ENCODE assay signal across 1 cellular context in genomic region chr12:26937863-26938659, GRCh38.
TF ChIP-seq lines count a peak whose summit lies in the region.

FGFR1OP2 (plus strand) TSS chr12:26938470; CDS start chr12:26954159, 15,689 bp downstream.
A gene with protein sequence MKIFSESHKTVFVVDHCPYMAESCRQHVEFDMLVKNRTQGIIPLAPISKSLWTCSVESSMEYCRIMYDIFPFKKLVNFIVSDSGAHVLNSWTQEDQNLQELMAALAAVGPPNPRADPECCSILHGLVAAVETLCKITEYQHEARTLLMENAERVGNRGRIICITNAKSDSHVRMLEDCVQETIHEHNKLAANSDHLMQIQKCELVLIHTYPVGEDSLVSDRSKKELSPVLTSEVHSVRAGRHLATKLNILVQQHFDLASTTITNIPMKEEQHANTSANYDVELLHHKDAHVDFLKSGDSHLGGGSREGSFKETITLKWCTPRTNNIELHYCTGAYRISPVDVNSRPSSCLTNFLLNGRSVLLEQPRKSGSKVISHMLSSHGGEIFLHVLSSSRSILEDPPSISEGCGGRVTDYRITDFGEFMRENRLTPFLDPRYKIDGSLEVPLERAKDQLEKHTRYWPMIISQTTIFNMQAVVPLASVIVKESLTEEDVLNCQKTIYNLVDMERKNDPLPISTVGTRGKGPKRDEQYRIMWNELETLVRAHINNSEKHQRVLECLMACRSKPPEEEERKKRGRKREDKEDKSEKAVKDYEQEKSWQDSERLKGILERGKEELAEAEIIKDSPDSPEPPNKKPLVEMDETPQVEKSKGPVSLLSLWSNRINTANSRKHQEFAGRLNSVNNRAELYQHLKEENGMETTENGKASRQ (minus strand): TSS chr12:26937981. CDS start chr12:26936803, 1,178 bp downstream.

TF ChIP-seq in HepG2, 621 proteins besides CTCF, POLR2A, EP300 and RAD21 (continued from another document and continues in another):
- TF ChIP-seq, protein P1, sequence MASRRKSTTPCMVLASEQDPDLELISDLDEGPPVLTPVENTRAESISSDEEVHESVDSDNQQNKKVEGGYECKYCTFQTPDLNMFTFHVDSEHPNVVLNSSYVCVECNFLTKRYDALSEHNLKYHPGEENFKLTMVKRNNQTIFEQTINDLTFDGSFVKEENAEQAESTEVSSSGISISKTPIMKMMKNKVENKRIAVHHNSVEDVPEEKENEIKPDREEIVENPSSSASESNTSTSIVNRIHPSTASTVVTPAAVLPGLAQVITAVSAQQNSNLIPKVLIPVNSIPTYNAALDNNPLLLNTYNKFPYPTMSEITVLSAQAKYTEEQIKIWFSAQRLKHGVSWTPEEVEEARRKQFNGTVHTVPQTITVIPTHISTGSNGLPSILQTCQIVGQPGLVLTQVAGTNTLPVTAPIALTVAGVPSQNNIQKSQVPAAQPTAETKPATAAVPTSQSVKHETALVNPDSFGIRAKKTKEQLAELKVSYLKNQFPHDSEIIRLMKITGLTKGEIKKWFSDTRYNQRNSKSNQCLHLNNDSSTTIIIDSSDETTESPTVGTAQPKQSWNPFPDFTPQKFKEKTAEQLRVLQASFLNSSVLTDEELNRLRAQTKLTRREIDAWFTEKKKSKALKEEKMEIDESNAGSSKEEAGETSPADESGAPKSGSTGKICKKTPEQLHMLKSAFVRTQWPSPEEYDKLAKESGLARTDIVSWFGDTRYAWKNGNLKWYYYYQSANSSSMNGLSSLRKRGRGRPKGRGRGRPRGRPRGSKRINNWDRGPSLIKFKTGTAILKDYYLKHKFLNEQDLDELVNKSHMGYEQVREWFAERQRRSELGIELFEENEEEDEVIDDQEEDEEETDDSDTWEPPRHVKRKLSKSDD (CRISPR knock-in tag; IDR thresholded peaks at IDR 0.05; ENCODE audit: low read depth), result 0 out of 2 replicates have a peak, but pooled peaks have one; percentile 52
- TF ChIP-seq STAT5B (CRISPR knock-in tag; IDR thresholded peaks at IDR 0.05), result no peak; the same call in 1 of the 2 replicates
- TF ChIP-seq, protein P2, sequence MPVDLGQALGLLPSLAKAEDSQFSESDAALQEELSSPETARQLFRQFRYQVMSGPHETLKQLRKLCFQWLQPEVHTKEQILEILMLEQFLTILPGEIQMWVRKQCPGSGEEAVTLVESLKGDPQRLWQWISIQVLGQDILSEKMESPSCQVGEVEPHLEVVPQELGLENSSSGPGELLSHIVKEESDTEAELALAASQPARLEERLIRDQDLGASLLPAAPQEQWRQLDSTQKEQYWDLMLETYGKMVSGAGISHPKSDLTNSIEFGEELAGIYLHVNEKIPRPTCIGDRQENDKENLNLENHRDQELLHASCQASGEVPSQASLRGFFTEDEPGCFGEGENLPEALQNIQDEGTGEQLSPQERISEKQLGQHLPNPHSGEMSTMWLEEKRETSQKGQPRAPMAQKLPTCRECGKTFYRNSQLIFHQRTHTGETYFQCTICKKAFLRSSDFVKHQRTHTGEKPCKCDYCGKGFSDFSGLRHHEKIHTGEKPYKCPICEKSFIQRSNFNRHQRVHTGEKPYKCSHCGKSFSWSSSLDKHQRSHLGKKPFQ (CRISPR knock-in tag; IDR thresholded peaks at IDR 0.05; ENCODE audit: insufficient replicate concordance), result no peak
- TF ChIP-seq ZNF709 (CRISPR knock-in tag; IDR thresholded peaks at IDR 0.05), result peak; percentile 81; the same call in 1 of the 2 replicates
- peak; percentile 12; the same call in 1 of the 2 replicates for TF ChIP-seq ZNF143 (CRISPR knock-in tag; IDR thresholded peaks at IDR 0.05)
- no peak; the same call in 1 of the 2 replicates for TF ChIP-seq ZFP37 (CRISPR knock-in tag; IDR thresholded peaks at IDR 0.05; ENCODE audit: borderline replicate concordance)
- TF ChIP-seq ZIK1 (CRISPR knock-in tag; IDR thresholded peaks at IDR 0.05; ENCODE audit: borderline replicate concordance, low read depth), result 0 out of 2 replicates have a peak, but pooled peaks have one; percentile 50
- TF ChIP-seq, protein P3, sequence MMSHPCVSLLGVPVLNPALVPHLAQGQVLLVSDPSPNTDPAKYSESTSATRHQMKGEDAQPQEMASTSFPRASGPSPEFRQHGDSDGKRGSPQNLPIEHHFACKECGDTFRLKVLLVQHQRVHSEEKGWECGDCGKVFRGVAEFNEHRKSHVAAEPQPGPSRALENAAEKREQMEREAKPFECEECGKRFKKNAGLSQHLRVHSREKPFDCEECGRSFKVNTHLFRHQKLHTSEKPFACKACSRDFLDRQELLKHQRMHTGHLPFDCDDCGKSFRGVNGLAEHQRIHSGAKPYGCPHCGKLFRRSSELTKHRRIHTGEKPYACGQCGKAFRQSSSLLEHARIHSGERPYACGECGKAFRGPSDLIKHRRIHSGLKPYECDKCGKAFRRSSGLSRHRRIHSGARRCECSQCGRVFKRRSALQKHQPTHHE (CRISPR knock-in tag; IDR thresholded peaks at IDR 0.05; ENCODE audit: borderline replicate concordance), result peak; percentile 81
- TF ChIP-seq TIGD3 (CRISPR knock-in tag; IDR thresholded peaks at IDR 0.05; ENCODE audit: borderline replicate concordance), result no peak
- TF ChIP-seq ARNTL (CRISPR knock-in tag; IDR thresholded peaks at IDR 0.05), result 0 out of 2 replicates have a peak, but pooled peaks have one; percentile 8
- 0 out of 2 replicates have a peak, but pooled peaks have one; percentile 5 for TF ChIP-seq ATF1 (CRISPR knock-in tag; IDR thresholded peaks at IDR 0.05)
- TF ChIP-seq ZSCAN25 (CRISPR knock-in tag; IDR thresholded peaks at IDR 0.05), result 0 out of 2 replicates have a peak, but pooled peaks have one; percentile 18
- TF ChIP-seq JARID2 (CRISPR knock-in tag; IDR thresholded peaks at IDR 0.05; ENCODE audit: insufficient replicate concordance), result no peak
- TF ChIP-seq KAT8 (CRISPR knock-in tag; IDR thresholded peaks at IDR 0.05), result peak; percentile 54
- no peak for TF ChIP-seq HOXD1 (CRISPR knock-in tag; IDR thresholded peaks at IDR 0.05)
- TF ChIP-seq, protein P4, sequence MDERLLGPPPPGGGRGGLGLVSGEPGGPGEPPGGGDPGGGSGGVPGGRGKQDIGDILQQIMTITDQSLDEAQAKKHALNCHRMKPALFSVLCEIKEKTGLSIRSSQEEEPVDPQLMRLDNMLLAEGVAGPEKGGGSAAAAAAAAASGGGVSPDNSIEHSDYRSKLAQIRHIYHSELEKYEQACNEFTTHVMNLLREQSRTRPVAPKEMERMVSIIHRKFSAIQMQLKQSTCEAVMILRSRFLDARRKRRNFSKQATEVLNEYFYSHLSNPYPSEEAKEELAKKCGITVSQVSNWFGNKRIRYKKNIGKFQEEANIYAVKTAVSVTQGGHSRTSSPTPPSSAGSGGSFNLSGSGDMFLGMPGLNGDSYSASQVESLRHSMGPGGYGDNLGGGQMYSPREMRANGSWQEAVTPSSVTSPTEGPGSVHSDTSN (CRISPR knock-in tag; IDR thresholded peaks at IDR 0.05), result no peak
- no peak for TF ChIP-seq ATAD3A (CRISPR knock-in tag; IDR thresholded peaks at IDR 0.05)
- peak; percentile 64; the same call in 1 of the 2 replicates for TF ChIP-seq ZSCAN21 (CRISPR knock-in tag; IDR thresholded peaks at IDR 0.05; ENCODE audit: borderline replicate concordance)
- TF ChIP-seq STAT6 (CRISPR knock-in tag; IDR thresholded peaks at IDR 0.05; ENCODE audit: borderline replicate concordance), result no peak
- peak; percentile 30; the same call in 1 of the 2 replicates for TF ChIP-seq ISL2 (CRISPR knock-in tag; IDR thresholded peaks at IDR 0.05)
- no peak for TF ChIP-seq ZNF276 (CRISPR knock-in tag; IDR thresholded peaks at IDR 0.05; ENCODE audit: low read depth)
- TF ChIP-seq ZNF639 (CRISPR knock-in tag; conservative IDR thresholded peaks at IDR 0.05), result peak; percentile 84
- 0 out of 2 replicates have a peak, but pooled peaks have one; percentile 42 for TF ChIP-seq TARDBP (CRISPR knock-in tag; IDR thresholded peaks at IDR 0.05)
- TF ChIP-seq TEAD2 (CRISPR knock-in tag; IDR thresholded peaks at IDR 0.05), result no peak
- TF ChIP-seq, protein P5, sequence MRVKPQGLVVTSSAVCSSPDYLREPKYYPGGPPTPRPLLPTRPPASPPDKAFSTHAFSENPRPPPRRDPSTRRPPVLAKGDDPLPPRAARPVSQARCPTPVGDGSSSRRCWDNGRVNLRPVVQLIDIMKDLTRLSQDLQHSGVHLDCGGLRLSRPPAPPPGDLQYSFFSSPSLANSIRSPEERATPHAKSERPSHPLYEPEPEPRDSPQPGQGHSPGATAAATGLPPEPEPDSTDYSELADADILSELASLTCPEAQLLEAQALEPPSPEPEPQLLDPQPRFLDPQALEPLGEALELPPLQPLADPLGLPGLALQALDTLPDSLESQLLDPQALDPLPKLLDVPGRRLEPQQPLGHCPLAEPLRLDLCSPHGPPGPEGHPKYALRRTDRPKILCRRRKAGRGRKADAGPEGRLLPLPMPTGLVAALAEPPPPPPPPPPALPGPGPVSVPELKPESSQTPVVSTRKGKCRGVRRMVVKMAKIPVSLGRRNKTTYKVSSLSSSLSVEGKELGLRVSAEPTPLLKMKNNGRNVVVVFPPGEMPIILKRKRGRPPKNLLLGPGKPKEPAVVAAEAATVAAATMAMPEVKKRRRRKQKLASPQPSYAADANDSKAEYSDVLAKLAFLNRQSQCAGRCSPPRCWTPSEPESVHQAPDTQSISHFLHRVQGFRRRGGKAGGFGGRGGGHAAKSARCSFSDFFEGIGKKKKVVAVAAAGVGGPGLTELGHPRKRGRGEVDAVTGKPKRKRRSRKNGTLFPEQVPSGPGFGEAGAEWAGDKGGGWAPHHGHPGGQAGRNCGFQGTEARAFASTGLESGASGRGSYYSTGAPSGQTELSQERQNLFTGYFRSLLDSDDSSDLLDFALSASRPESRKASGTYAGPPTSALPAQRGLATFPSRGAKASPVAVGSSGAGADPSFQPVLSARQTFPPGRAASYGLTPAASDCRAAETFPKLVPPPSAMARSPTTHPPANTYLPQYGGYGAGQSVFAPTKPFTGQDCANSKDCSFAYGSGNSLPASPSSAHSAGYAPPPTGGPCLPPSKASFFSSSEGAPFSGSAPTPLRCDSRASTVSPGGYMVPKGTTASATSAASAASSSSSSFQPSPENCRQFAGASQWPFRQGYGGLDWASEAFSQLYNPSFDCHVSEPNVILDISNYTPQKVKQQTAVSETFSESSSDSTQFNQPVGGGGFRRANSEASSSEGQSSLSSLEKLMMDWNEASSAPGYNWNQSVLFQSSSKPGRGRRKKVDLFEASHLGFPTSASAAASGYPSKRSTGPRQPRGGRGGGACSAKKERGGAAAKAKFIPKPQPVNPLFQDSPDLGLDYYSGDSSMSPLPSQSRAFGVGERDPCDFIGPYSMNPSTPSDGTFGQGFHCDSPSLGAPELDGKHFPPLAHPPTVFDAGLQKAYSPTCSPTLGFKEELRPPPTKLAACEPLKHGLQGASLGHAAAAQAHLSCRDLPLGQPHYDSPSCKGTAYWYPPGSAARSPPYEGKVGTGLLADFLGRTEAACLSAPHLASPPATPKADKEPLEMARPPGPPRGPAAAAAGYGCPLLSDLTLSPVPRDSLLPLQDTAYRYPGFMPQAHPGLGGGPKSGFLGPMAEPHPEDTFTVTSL (CRISPR knock-in tag; IDR thresholded peaks at IDR 0.05; ENCODE audit: borderline replicate concordance), result no peak
- TF ChIP-seq KDM5B (CRISPR knock-in tag; IDR thresholded peaks at IDR 0.05; ENCODE audit: borderline replicate concordance), result peak; percentile 49; the same call in 1 of the 2 replicates
- TF ChIP-seq ZFP36 (IDR thresholded peaks at IDR 0.05; ENCODE audit: borderline replicate concordance, low read depth, low read length, partially characterized antibody), result no peak
- no peak for TF ChIP-seq ZNF510 (CRISPR knock-in tag; IDR thresholded peaks at IDR 0.05; ENCODE audit: low read depth)
